Comparison of ENCODE assay signal across 8 cellular contexts in genomic region chr19:55165952-55166529, GRCh38. TPM values are rescaled to one million over a fixed set of nuclear protein-coding genes. Genes with fewer than 3 reads are reported as not detected.
DNase-seq lines count a peak whose midpoint lies in the region; ATAC-seq and TF ChIP-seq lines count a peak whose summit lies in the region.

No MANE protein-coding gene starts in this region.

- peak in 3 of 5 experiments; percentile 25 to 44 (median 32) for TF ChIP-seq CTCF in transverse colon (IDR thresholded peaks at IDR 0.05)

- H3K36me3 ChIP-seq in muscle layer of duodenum (ENCODE audit: control insufficient read depth in 1 of 2, insufficient read depth in 2 of 2, low read length in 2 of 2), result no peaks in the 10 kb centered on the region
- H3K36me3 ChIP-seq in transverse colon, result no peaks in the 10 kb centered on the region

- DNase-seq in DMS53 treated with DMSO at 0.1 percent for 48 hours (lab: John Stamatoyannopoulos, UW; ENCODE audit: unreplicated experiment) (peak; percentile 81), NCI-H526 (lab: John Stamatoyannopoulos, UW) (peak; percentile 86 to 95), transverse colon (peak; percentile 68)
- peak; percentile 71 for DNase-seq in activated CD8-positive, alpha-beta memory T cell treated with anti-CD3 and anti-CD28 coated beads for 24 hours

- WGBS in transverse colon (ENCODE audit: low coverage in 1 of 2), 2 donors, result 4% methylated on average over 30 of the region's 34 CpGs; no CpG with 5 or more reads in 1 of the 2 donors

- no peak for TF ChIP-seq POLR2A in transverse colon (IDR thresholded peaks at IDR 0.05)

- H3K9me3 ChIP-seq in muscle layer of duodenum (ENCODE audit: control insufficient read depth in 1 of 2, low read length in 2 of 2) (no peaks in the 10 kb centered on the region), transverse colon (no peaks in the 10 kb centered on the region)

- H3K4me3 ChIP-seq in muscle layer of duodenum (ENCODE audit: low read depth in 1 of 2, low read length in 2 of 2), result peak overlapping the region; percentile 40 to 53
- peak overlapping the region; percentile 14 to 50 (median 28) for H3K4me3 ChIP-seq in transverse colon

- ATAC-seq in HG03442 (IDR thresholded peaks at IDR 0.05; ENCODE audit: unreplicated experiment), result peak; percentile 27
- ATAC-seq in esophagus mucosa, result peak; percentile 62
- no peak for ATAC-seq in HG03432 (IDR thresholded peaks at IDR 0.05; ENCODE audit: unreplicated experiment)

- intact Hi-C loops in transverse colon (cut with DNase I; ENCODE audit: low total_unique reads), result no loop called here

- H3K4me1 ChIP-seq in muscle layer of duodenum (ENCODE audit: control insufficient read depth in 1 of 2, insufficient read depth in 2 of 2, low read length in 2 of 2) (peaks cover 5 to 6% of the 10 kb centered on the region in 2 donors), transverse colon (peaks cover 0 to 11% (median 3%) of the 10 kb centered on the region in 4 donors)

- H3K27me3 ChIP-seq in muscle layer of duodenum (ENCODE audit: low read depth, low read length), result peaks cover 8% of the 10 kb centered on the region
- H3K27me3 ChIP-seq in transverse colon, result peaks cover 85% of the 10 kb centered on the region

- TF ChIP-seq EP300 in transverse colon (IDR thresholded peaks at IDR 0.05; ENCODE audit: low read depth), result no peak

- H3K27ac ChIP-seq in muscle layer of duodenum (ENCODE audit: low read length), result no peak overlapping the region
- peak overlapping the region in 2 of 4 donors; percentile 8 to 10 for H3K27ac ChIP-seq in transverse colon

- in situ Hi-C loops in transverse colon (cut with MboI; ENCODE audit: low pct_ligation_motif_present in 1 of 4, low pct_unique_long_range_greater_than_20kb in 1 of 4, low sequenced_read_pairs in 3 of 4), result no loop called here

RNA-seq across cellular contexts. Expression of gene DNAAF3, which starts 0.4 kb away (rescaled TPM):
- 1.9 TPM for total RNA-seq in esophagus mucosa
- under 1 TPM in 2 of 4 donors, not detected in 2; 0.40 to 0.41 TPM for total RNA-seq in transverse colon

RNA-seq across cellular contexts. Expression of gene TNNI3, which starts 8.5 kb away (rescaled TPM):
- total RNA-seq in esophagus mucosa (not detected), transverse colon (not detected)

RNA-seq across cellular contexts. Expression of gene SYT5, which starts 14.0 kb away (rescaled TPM):
- not detected for total RNA-seq in esophagus mucosa
- 1 to 10 TPM in 1 of 4 donors, under 1 TPM in 2, not detected in 1; 0.48 to 9.6 (median 0.96) TPM for total RNA-seq in transverse colon

RNA-seq across cellular contexts. Expression of gene TNNT1, which starts 17.0 kb away (rescaled TPM):
- total RNA-seq in esophagus mucosa, result 9.4 TPM
- total RNA-seq in transverse colon, result 1 to 10 TPM in 2 of 4 donors, not detected in 2; 1.6 to 4.1 TPM

RNA-seq across cellular contexts. Expression of gene PTPRH, which starts 43.3 kb away (rescaled TPM):
- total RNA-seq in esophagus mucosa (3.6 TPM), transverse colon (100 to 1,000 TPM in 2 of 4 donors, 10 to 100 TPM in 2; 31.2 to 176 (median 102) TPM)
